In the genomic region with DNA sequence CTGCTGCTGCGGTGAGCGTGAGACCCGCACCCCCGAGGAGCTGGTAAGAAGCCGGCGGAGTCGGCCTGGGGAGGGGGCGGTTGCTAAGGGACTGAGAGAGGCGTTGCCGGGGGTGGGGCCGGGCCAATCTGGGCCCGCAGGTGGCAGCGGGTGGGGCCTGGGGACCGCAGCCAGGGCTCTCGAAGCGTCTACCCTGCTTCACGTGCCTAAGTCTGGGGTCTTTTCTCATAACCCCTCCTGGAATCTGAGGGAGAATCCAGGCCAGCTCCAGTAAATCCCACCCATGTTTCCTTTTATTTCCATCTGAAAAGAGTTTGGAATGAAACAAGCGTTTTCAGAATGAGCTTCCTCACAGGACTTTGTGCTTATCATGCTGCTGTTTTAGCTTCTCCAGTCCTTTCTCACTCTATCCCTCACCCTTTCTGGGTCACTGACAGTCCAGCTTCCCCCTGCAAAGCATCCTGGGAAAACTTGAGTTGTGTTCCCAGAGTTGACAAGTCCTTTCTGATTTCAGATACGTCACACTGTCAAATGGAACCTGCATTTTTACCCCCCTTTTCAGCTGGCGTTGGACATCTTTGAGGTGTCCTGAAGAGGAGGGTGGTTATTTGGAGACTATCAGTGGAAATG, we compare ENCODE assay signal across 8 cellular contexts. TPM values are rescaled to one million over a fixed set of nuclear protein-coding genes. Genes with fewer than 3 reads are reported as not detected.
A peak's percentile ranks its signal among the peaks of the same experiment; 100 is the strongest.
DNase-seq lines count a peak whose midpoint lies in the region; ATAC-seq and TF ChIP-seq lines count a peak whose summit lies in the region.

No MANE protein-coding gene starts in this region.

- no peak for TF ChIP-seq RAD21 in SK-N-SH (IDR thresholded peaks at IDR 0.05; ENCODE audit: low read length)

- peak overlapping the region; percentile 90 for H3K4me3 ChIP-seq in CD8-positive, alpha-beta memory T cell (ENCODE audit: low read length)
- H3K4me3 ChIP-seq in SK-N-SH (ENCODE audit: low read depth in 2 of 2, low read length in 1 of 2) (peak overlapping the region; percentile 87 to 96), esophagus (ENCODE audit: low read depth in 1 of 2, low read length in 2 of 2) (peak overlapping the region; percentile 73 to 78)
- peak overlapping the region; percentile 86 for H3K4me3 ChIP-seq in naive thymus-derived CD4-positive, alpha-beta T cell (ENCODE audit: low read length)

- CTCF ChIA-PET in CD8-positive, alpha-beta memory T cell (lab: Charles Lee), result interaction anchor here (0.8 to 1.7 kb wide), 5 partner anchors 32 to 163 kb away, joined by 3 to 6 read pairs (median 3); no protein-coding TSS in a partner anchor
- CTCF ChIA-PET in SK-N-SH (lab: Yijun Ruan, JAX), result interaction anchor here (0.6 to 2.5 kb wide), 10 partner anchors 12 to 218 kb away, joined by 3 to 12 read pairs (median 4); partner anchors contain the start of gene DRAXIN
- CTCF ChIA-PET in naive thymus-derived CD4-positive, alpha-beta T cell (lab: Charles Lee), result interaction anchor here (0.7 to 1.1 kb wide), 4 partner anchors 76 to 459 kb away, joined by 3 to 4 read pairs (median 3); no protein-coding TSS in a partner anchor

- peak overlapping the region; percentile 89 for H3K9ac ChIP-seq in SK-N-SH

- H2AFZ ChIP-seq in SK-N-SH (ENCODE audit: low read depth), result peak overlapping the region; percentile 76

- H3K4me1 Mint-ChIP-seq in CD8-positive, alpha-beta memory T cell, result peaks cover 55 to 70% (median 67%) of the 10 kb centered on the region in 3 donors
- H3K4me1 Mint-ChIP-seq in naive thymus-derived CD4-positive, alpha-beta T cell, result peaks cover 37 to 69% (median 56%) of the 10 kb centered on the region in 7 donors

- no peaks in the 10 kb centered on the region for H3K9me3 Mint-ChIP-seq in CD8-positive, alpha-beta memory T cell
- peaks cover 0 to 4% (median 0%) of the 10 kb centered on the region in 11 donors for H3K9me3 Mint-ChIP-seq in naive thymus-derived CD4-positive, alpha-beta T cell

- H3K79me2 ChIP-seq in SK-N-SH (ENCODE audit: insufficient read depth), result peaks cover 42% of the 10 kb centered on the region

- intact Hi-C loops in naive thymus-derived CD4-positive, alpha-beta T cell (cut with micrococcal nuclease), result loop anchor here (1.0 to 10.0 kb wide), 14 partner anchors 87 to 1332 kb away; partner anchors contain the start of genes FBXO2 (in 2 of the 2), FBXO44 (in 2 of the 2), KIAA2013 (in 2 of the 2) and DFFA (in 1 of the 2)

- H3K4me3 Mint-ChIP-seq in CD8-positive, alpha-beta memory T cell, result peak overlapping the region; percentile 94 to 100 (median 99)
- peak overlapping the region; percentile 94 to 100 (median 98) for H3K4me3 Mint-ChIP-seq in naive thymus-derived CD4-positive, alpha-beta T cell

- ATAC-seq in GM19035 (IDR thresholded peaks at IDR 0.05; ENCODE audit: unreplicated experiment) (peak; percentile 45), HG03135 (IDR thresholded peaks at IDR 0.05; ENCODE audit: unreplicated experiment) (peak; percentile 40)
- ATAC-seq in naive thymus-derived CD4-positive, alpha-beta T cell, result peak; percentile 71

- peaks cover 0 to 41% (median 1%) of the 10 kb centered on the region in 3 donors for H3K36me3 Mint-ChIP-seq in CD8-positive, alpha-beta memory T cell
- H3K36me3 Mint-ChIP-seq in naive thymus-derived CD4-positive, alpha-beta T cell, result peaks cover 0 to 11% (median 4%) of the 10 kb centered on the region in 5 donors

- peaks cover 52% of the 10 kb centered on the region for H3K4me1 ChIP-seq in CD8-positive, alpha-beta memory T cell (ENCODE audit: insufficient read depth, low read length)
- H3K4me1 ChIP-seq in SK-N-SH (ENCODE audit: control insufficient read depth in 1 of 2, insufficient read depth in 2 of 2, low read depth in 1 of 2, low read length in 1 of 2), result peaks cover 34 to 35% of the 10 kb centered on the region in 2 experiments; a peak in 3 of 4 replicates
- peaks cover 4 to 10% of the 10 kb centered on the region in 2 donors for H3K4me1 ChIP-seq in esophagus (ENCODE audit: control insufficient read depth in 2 of 2, insufficient read depth in 2 of 2, low read length in 1 of 2)
- H3K4me1 ChIP-seq in naive thymus-derived CD4-positive, alpha-beta T cell (ENCODE audit: control insufficient read depth in 2 of 2, insufficient read depth in 2 of 2, low read length in 2 of 2), result peaks cover 39 to 40% of the 10 kb centered on the region in 2 donors

- POLR2A ChIA-PET in CD8-positive, alpha-beta memory T cell (lab: Charles Lee), result interaction anchor here (0.8 to 1.8 kb wide), 5 partner anchors 21 to 173 kb away, joined by 3 to 15 read pairs (median 4); partner anchors contain the start of gene AGTRAP
- POLR2A ChIA-PET in SK-N-SH (lab: Yijun Ruan, JAX), result interaction anchor here (0.7 to 1.8 kb wide), 4 partner anchors 18 to 120 kb away, joined by 3 to 15 read pairs (median 4); no protein-coding TSS in a partner anchor
- POLR2A ChIA-PET in naive thymus-derived CD4-positive, alpha-beta T cell (lab: Charles Lee), result interaction anchor here (0.5 to 2.4 kb wide), 13 partner anchors 8 to 213 kb away, joined by 3 to 56 read pairs (median 4); partner anchors contain the start of genes AGTRAP, MAD2L2, MFN2 and MIIP

- DNase-seq in CD8-positive, alpha-beta memory T cell, result peak in 1 of 5 donors; percentile 72
- DNase-seq in SK-N-SH, result no peak
- no peak for DNase-seq in naive thymus-derived CD4-positive, alpha-beta T cell
- DNase-seq in NCI-H774 (lab: John Stamatoyannopoulos, UW), result no peak
- DNase-seq in kidney glomerular epithelial cell (lab: John Stamatoyannopoulos, UW), result no peak

- under 1% methylated on average over 6 of the region's 20 CpGs for whole genome bisulfite sequencing in SK-N-SH (ENCODE audit: low lambda C conversion rate)
- 1 to 2% methylated on average over 17 to 20 of the region's 20 CpGs for WGBS in esophagus, 2 donors

- no peaks in the 10 kb centered on the region for H3K36me3 ChIP-seq in CD8-positive, alpha-beta memory T cell (ENCODE audit: insufficient read depth, low read length)
- H3K36me3 ChIP-seq in SK-N-SH (replicated peaks in 1 of 2; ENCODE audit: control insufficient read depth in 1 of 2, insufficient read depth in 2 of 2, low read length in 1 of 2), result peaks cover 32 to 34% of the 10 kb centered on the region in 2 experiments
- H3K36me3 ChIP-seq in esophagus (ENCODE audit: control insufficient read depth in 2 of 2, insufficient read depth in 2 of 2, low read length in 1 of 2), result peaks cover 0 to 3% of the 10 kb centered on the region in 2 donors
- H3K36me3 ChIP-seq in naive thymus-derived CD4-positive, alpha-beta T cell (ENCODE audit: control insufficient read depth in 2 of 3, insufficient read depth in 3 of 3, low read length in 3 of 3), result peaks cover 0 to 8% (median 0%) of the 10 kb centered on the region in 3 experiments

- H3K27ac ChIP-seq in CD8-positive, alpha-beta memory T cell (ENCODE audit: low read depth, low read length), result peak overlapping the region; percentile 95
- H3K27ac ChIP-seq in SK-N-SH (ENCODE audit: low read depth in 2 of 2, low read length in 1 of 2), result peak overlapping the region; percentile 79 to 90; a peak in 3 of 4 replicates
- peak overlapping the region; percentile 90 to 98 for H3K27ac ChIP-seq in esophagus (ENCODE audit: low read depth in 2 of 2, low read length in 1 of 2)
- peak overlapping the region; percentile 92 for H3K27ac ChIP-seq in naive thymus-derived CD4-positive, alpha-beta T cell (ENCODE audit: low read depth, low read length)

- H3K27me3 Mint-ChIP-seq in CD8-positive, alpha-beta memory T cell, result no peaks in the 10 kb centered on the region
- no peaks in the 10 kb centered on the region for H3K27me3 Mint-ChIP-seq in naive thymus-derived CD4-positive, alpha-beta T cell

- TF ChIP-seq CTCF in SK-N-SH (IDR thresholded peaks at IDR 0.05), result no peak

- H3K9me2 ChIP-seq in SK-N-SH, result no peaks in the 10 kb centered on the region

- no peaks in the 10 kb centered on the region for H3K9me3 ChIP-seq in CD8-positive, alpha-beta memory T cell (ENCODE audit: low read length)
- H3K9me3 ChIP-seq in SK-N-SH (no peaks in the 10 kb centered on the region), esophagus (ENCODE audit: control insufficient read depth in 2 of 2, insufficient read depth in 1 of 2, low read depth in 1 of 2, low read length in 1 of 2) (no peaks in the 10 kb centered on the region)
- no peaks in the 10 kb centered on the region for H3K9me3 ChIP-seq in naive thymus-derived CD4-positive, alpha-beta T cell (ENCODE audit: control insufficient read depth in 2 of 3, low read length in 3 of 3)

- TF ChIP-seq EP300 in SK-N-SH (IDR thresholded peaks at IDR 0.05; ENCODE audit: borderline replicate concordance in 1 of 2, low read depth in 1 of 2, low read length in 1 of 2), result no peak

- H4K20me1 ChIP-seq in SK-N-SH (ENCODE audit: insufficient read depth), result peaks cover 4% of the 10 kb centered on the region; the same call in 1 of the 2 replicates

- H3K27ac Mint-ChIP-seq in CD8-positive, alpha-beta memory T cell, result peak overlapping the region; percentile 90 to 100 (median 98)
- peak overlapping the region; percentile 94 to 99 (median 96) for H3K27ac Mint-ChIP-seq in naive thymus-derived CD4-positive, alpha-beta T cell

- peak overlapping the region; percentile 95 for H3K4me2 ChIP-seq in SK-N-SH

- H3F3A ChIP-seq in SK-N-SH (replicated peaks; ENCODE audit: insufficient read depth), result no peaks in the 10 kb centered on the region

- H3K27me3 ChIP-seq in CD8-positive, alpha-beta memory T cell (ENCODE audit: insufficient read depth, low read length, poor library complexity, severe bottlenecking), result no peaks in the 10 kb centered on the region
- H3K27me3 ChIP-seq in SK-N-SH (ENCODE audit: insufficient read depth) (no peaks in the 10 kb centered on the region), esophagus (ENCODE audit: control insufficient read depth in 1 of 2, insufficient read depth in 2 of 2, low read length in 2 of 2) (no peaks in the 10 kb centered on the region)
- no peaks in the 10 kb centered on the region for H3K27me3 ChIP-seq in naive thymus-derived CD4-positive, alpha-beta T cell (ENCODE audit: control insufficient read depth in 2 of 2, insufficient read depth in 2 of 2, low read length in 2 of 2)

RNA-seq across cellular contexts. Expression of gene CLCN6, which starts 0.4 kb away (rescaled TPM):
- total RNA-seq in CD8-positive, alpha-beta memory T cell, result 1 to 10 TPM; 8.9 to 9.3 TPM
- 1.7 TPM for polyA plus RNA-seq in CD8-positive, alpha-beta memory T cell
- polyA plus RNA-seq in SK-N-SH (2012; rRNA removed) (7.4 and 8.3 TPM in 2 replicates), esophagus (1 to 10 TPM; 4.9 to 9.1 TPM)
- 4.3 and 4.7 TPM in 2 replicates for polyA plus RNA-seq in SK-N-SH (2012; cell fraction: cytosol; rRNA removed)
- polyA plus RNA-seq in SK-N-SH (2012; cell fraction: nucleus; rRNA removed), result 31.6 and 35.7 TPM in 2 replicates
- total RNA-seq in naive thymus-derived CD4-positive, alpha-beta T cell, result 10 to 100 TPM; 13.3 to 23.0 (median 20.9) TPM
- 1 to 10 TPM; 3.4 to 3.6 TPM for polyA plus RNA-seq in naive thymus-derived CD4-positive, alpha-beta T cell

RNA-seq across cellular contexts. Expression of gene MTHFR, which starts 0.7 kb away (rescaled TPM):
- 10 to 100 TPM; 13.5 to 16.3 TPM for total RNA-seq in CD8-positive, alpha-beta memory T cell
- 10.0 TPM for polyA plus RNA-seq in CD8-positive, alpha-beta memory T cell
- polyA plus RNA-seq in SK-N-SH (2012; rRNA removed) (5.3 and 7.6 TPM in 2 replicates), esophagus (1 to 10 TPM; 8.2 to 9.4 TPM)
- polyA plus RNA-seq in SK-N-SH (2012; cell fraction: cytosol; rRNA removed), result 2.8 and 3.5 TPM in 2 replicates
- polyA plus RNA-seq in SK-N-SH (2012; cell fraction: nucleus; rRNA removed), result 18.8 and 23.8 TPM in 2 replicates
- 10 to 100 TPM; 31.0 to 64.4 (median 55.2) TPM for total RNA-seq in naive thymus-derived CD4-positive, alpha-beta T cell
- polyA plus RNA-seq in naive thymus-derived CD4-positive, alpha-beta T cell, result 10 to 100 TPM; 10.0 to 10.5 TPM

RNA-seq across cellular contexts. Expression of gene NPPA, which starts 41.2 kb away (rescaled TPM):
- not detected for total RNA-seq in CD8-positive, alpha-beta memory T cell
- polyA plus RNA-seq in CD8-positive, alpha-beta memory T cell, result not detected
- polyA plus RNA-seq in SK-N-SH (2012; rRNA removed) (not detected in 2 replicates), esophagus (under 1 TPM; 0.11 to 0.63 TPM)
- polyA plus RNA-seq in SK-N-SH (2012; cell fraction: cytosol; rRNA removed), result 0.04 TPM in 1 of 2 replicates, not detected in the other
- polyA plus RNA-seq in SK-N-SH (2012; cell fraction: nucleus; rRNA removed), result not detected in 2 replicates
- not detected for total RNA-seq in naive thymus-derived CD4-positive, alpha-beta T cell
- not detected for polyA plus RNA-seq in naive thymus-derived CD4-positive, alpha-beta T cell

RNA-seq across cellular contexts. Expression of gene C1orf167, which starts 44.4 kb away (rescaled TPM):
- not detected for total RNA-seq in CD8-positive, alpha-beta memory T cell
- 0.81 TPM for polyA plus RNA-seq in CD8-positive, alpha-beta memory T cell
- polyA plus RNA-seq in SK-N-SH (2012; rRNA removed) (0.10 TPM in 1 of 2 replicates, not detected in the other), esophagus (1 to 10 TPM in 1 of 2 donors, under 1 TPM in 1; 0.98 to 1.3 TPM)
- 0.05 TPM in 1 of 2 replicates, not detected in the other for polyA plus RNA-seq in SK-N-SH (2012; cell fraction: cytosol; rRNA removed)
- 0.07 and 0.08 TPM in 2 replicates for polyA plus RNA-seq in SK-N-SH (2012; cell fraction: nucleus; rRNA removed)
- total RNA-seq in naive thymus-derived CD4-positive, alpha-beta T cell, result under 1 TPM in 1 of 5 experiments, not detected in 4; 0.13 TPM
- polyA plus RNA-seq in naive thymus-derived CD4-positive, alpha-beta T cell, result under 1 TPM in 1 of 2 donors, not detected in 1; 0.45 TPM

RNA-seq across cellular contexts. Expression of gene NPPB, which starts 52.3 kb away (rescaled TPM):
- total RNA-seq in CD8-positive, alpha-beta memory T cell, result not detected
- polyA plus RNA-seq in CD8-positive, alpha-beta memory T cell, result not detected
- polyA plus RNA-seq in SK-N-SH (2012; rRNA removed) (0.55 and 0.85 TPM in 2 replicates), esophagus (under 1 TPM; 0.66 to 0.83 TPM)
- polyA plus RNA-seq in SK-N-SH (2012; cell fraction: cytosol; rRNA removed), result 0.18 and 0.49 TPM in 2 replicates
- 1.4 and 2.9 TPM in 2 replicates for polyA plus RNA-seq in SK-N-SH (2012; cell fraction: nucleus; rRNA removed)
- not detected for total RNA-seq in naive thymus-derived CD4-positive, alpha-beta T cell
- polyA plus RNA-seq in naive thymus-derived CD4-positive, alpha-beta T cell, result not detected
